In the genomic region with DNA sequence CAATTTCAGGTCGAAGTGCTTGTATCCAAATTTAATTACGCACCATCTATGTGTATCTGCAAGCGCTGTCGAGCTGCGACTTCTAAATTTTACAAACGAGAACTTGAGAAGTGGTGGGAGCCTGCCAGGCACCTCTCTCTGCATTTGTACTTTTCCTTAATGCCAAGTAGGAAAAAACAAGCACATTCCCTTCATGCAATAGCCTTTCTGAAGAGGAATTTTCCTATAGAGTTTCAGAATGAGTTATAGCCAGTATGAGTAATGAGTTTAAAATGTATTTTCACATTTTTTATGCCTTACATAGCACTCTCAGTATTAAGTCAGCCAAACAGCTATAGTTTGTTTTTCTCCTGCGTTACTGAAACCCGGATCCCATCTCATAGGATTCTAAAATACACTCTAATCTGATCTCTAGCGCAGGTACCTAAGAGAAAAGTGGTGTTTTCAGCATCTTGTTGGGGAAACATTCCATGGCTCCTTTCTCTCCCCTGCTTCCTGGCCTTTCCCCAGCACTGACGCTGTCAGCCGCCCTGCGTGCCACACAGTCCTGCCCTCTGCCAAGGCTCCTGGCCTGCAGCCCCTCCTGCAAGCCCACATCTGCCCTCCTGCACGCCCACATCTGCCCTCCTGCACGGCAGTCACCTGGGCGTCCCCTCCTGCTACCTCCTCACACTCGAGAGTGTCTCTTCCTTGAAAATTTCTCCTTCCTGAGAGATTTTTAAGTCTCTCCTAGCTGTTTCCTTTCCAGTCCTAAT, we compare ENCODE assay signal across 8 cellular contexts.
A peak's percentile ranks its signal among the peaks of the same experiment; 100 is the strongest.
DNase-seq lines count a peak whose midpoint lies in the region; ATAC-seq and TF ChIP-seq lines count a peak whose summit lies in the region.

No MANE protein-coding gene starts in this region.

- H3K27ac Mint-ChIP-seq in CD8-positive, alpha-beta memory T cell, result no peak overlapping the region

- peaks cover 0 to 5% (median 0%) of the 10 kb centered on the region in 5 donors for H3K9me3 Mint-ChIP-seq in CD8-positive, alpha-beta memory T cell

- POLR2A ChIA-PET in CD8-positive, alpha-beta memory T cell (lab: Charles Lee), result no interaction called here

- no peaks in the 10 kb centered on the region for H3K36me3 ChIP-seq in rectal smooth muscle tissue (ENCODE audit: control insufficient read depth, insufficient read depth, low read length)
- no peaks in the 10 kb centered on the region for H3K36me3 ChIP-seq in CD8-positive, alpha-beta memory T cell (ENCODE audit: insufficient read depth, low read length)

- H3K9me3 ChIP-seq in CD8-positive, alpha-beta memory T cell (ENCODE audit: low read length), result no peaks in the 10 kb centered on the region

- H3K4me1 ChIP-seq in rectal smooth muscle tissue (ENCODE audit: control insufficient read depth, insufficient read depth, low read length), result peaks cover 13% of the 10 kb centered on the region
- H3K4me1 ChIP-seq in CD8-positive, alpha-beta memory T cell (ENCODE audit: insufficient read depth, low read length), result no peaks in the 10 kb centered on the region

- TF ChIP-seq CTCF in foreskin fibroblast (IDR thresholded peaks at IDR 0.05; ENCODE audit: low read depth, low read length) (no peak), GM20000 (IDR thresholded peaks at IDR 0.05; ENCODE audit: extremely low read depth, missing control alignments) (no peak)

- no peaks in the 10 kb centered on the region for H3K36me3 Mint-ChIP-seq in CD8-positive, alpha-beta memory T cell

- CTCF ChIA-PET in CD8-positive, alpha-beta memory T cell (lab: Charles Lee), result no interaction called here

- no peaks in the 10 kb centered on the region for H3K4me1 Mint-ChIP-seq in CD8-positive, alpha-beta memory T cell

- no peak overlapping the region for H3K9ac ChIP-seq in rectal smooth muscle tissue (ENCODE audit: low read length)

- H3K27me3 ChIP-seq in rectal smooth muscle tissue (ENCODE audit: control insufficient read depth, insufficient read depth, low read length), result no peaks in the 10 kb centered on the region
- H3K27me3 ChIP-seq in CD8-positive, alpha-beta memory T cell (ENCODE audit: insufficient read depth, low read length, poor library complexity, severe bottlenecking), result no peaks in the 10 kb centered on the region

- no peak overlapping the region for H3K4me3 ChIP-seq in foreskin fibroblast (ENCODE audit: low read depth in 1 of 2, low read length in 2 of 2)
- peak overlapping the region; percentile 25 for H3K4me3 ChIP-seq in rectal smooth muscle tissue (ENCODE audit: low read length)
- no peak overlapping the region for H3K4me3 ChIP-seq in CD8-positive, alpha-beta memory T cell (ENCODE audit: low read length)

- ATAC-seq in SK-N-SH treated with all-trans-retinoic acid at 6 μM for 48 hours, result peak; percentile 82
- no peak for ATAC-seq in HG02870 (IDR thresholded peaks at IDR 0.05; ENCODE audit: unreplicated experiment)

- peak overlapping the region; percentile 33 for H3K27ac ChIP-seq in rectal smooth muscle tissue (ENCODE audit: low read depth, low read length)
- H3K27ac ChIP-seq in CD8-positive, alpha-beta memory T cell (ENCODE audit: low read depth, low read length), result no peak overlapping the region

- DNase-seq in EH (ENCODE audit: low read depth) (peak; percentile 91), foreskin fibroblast (peak; percentile 60 to 77), GM20000 (ENCODE audit: low spot score) (no peak), GDM1 (lab: John Stamatoyannopoulos, UW) (no peak)
- no peak for DNase-seq in CD8-positive, alpha-beta memory T cell

- H3K4me3 Mint-ChIP-seq in CD8-positive, alpha-beta memory T cell, result no peak overlapping the region

- H3K27me3 Mint-ChIP-seq in CD8-positive, alpha-beta memory T cell, result no peaks in the 10 kb centered on the region

TF ChIP-seq in SK-N-SH treated with all-trans-retinoic acid at 6 μM for 48 hours, 23 proteins besides CTCF, POLR2A, EP300 and RAD21:
- TF ChIP-seq ISL1 (CRISPR knock-in tag; IDR thresholded peaks at IDR 0.05) (peak; percentile 82), ZC3H10 (CRISPR knock-in tag; IDR thresholded peaks at IDR 0.05) (no peak)

Comparison
In these comparisons a context has a peak if more than half of its experiments do, and no peak if none do; other contexts are left out.
1. DNase-seq: peak in EH (single experiment) and foreskin fibroblast (2 of 2); none in CD8-positive, alpha-beta memory T cell (0 of 5), GM20000 (single experiment) and GDM1 (single experiment).